8 cellular contexts compared by ENCODE assay signal in the genomic region with DNA sequence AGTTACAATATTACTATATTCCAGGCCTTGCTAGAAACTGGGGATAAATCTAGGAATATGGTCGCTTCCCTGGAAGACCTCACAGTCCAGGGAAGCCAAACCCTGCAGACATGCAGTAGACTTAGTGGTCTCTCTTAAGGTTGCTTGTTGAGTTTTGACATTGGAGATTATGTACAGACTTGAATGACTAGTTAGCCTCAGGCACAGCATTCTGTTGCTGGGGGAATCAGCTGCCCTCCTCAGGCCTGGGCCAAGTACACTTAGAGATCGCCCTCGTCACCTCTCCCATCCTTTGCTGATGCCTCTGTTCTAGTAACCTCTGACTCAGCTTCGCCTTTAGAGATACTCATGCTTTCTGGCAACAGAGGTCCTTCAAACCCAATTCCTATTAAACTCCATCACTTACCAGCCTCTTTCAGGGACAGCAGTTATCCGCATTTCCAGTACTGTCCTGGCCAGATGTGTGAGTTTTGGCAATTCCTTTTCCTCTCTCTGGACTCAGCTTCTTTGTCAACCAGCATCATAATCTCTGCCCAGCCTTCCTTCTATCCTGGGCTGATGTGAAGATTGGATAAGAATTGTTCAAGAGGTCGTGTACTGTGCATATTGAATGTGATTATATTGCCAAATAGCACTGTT. TPM values are rescaled to one million over a fixed set of nuclear protein-coding genes. Genes with fewer than 3 reads are reported as not detected.
DNase-seq lines count a peak whose midpoint lies in the region; TF ChIP-seq lines count a peak whose summit lies in the region.

No MANE protein-coding gene starts in this region.

- H3K27ac ChIP-seq in suprapubic skin: peak overlapping the region; percentile 95

- intact Hi-C loops in activated CD4-positive, alpha-beta memory T cell treated with anti-CD3 and anti-CD28 coated beads for 36 hours (cut with micrococcal nuclease): loop anchor here (2.0 kb wide), 2 partner anchors 72 to 110 kb away; no protein-coding TSS in a partner anchor

- H3K4me3 Mint-ChIP-seq in T-helper 2 cell treated with Interferon-gamma antibody and Interleukin-4, amounts not matched to agents 5 μg/mL and 100 μg/mL, for 36 hours: peak overlapping the region; percentile 97
- H3K4me3 Mint-ChIP-seq in activated CD4-positive, alpha-beta memory T cell treated with anti-CD3 and anti-CD28 coated beads for 36 hours: peak overlapping the region; percentile 93

- H3K27ac Mint-ChIP-seq in T-helper 2 cell treated with Interferon-gamma antibody and Interleukin-4, amounts not matched to agents 5 μg/mL and 100 μg/mL, for 36 hours: peak overlapping the region; percentile 99
- peak overlapping the region; percentile 100 for H3K27ac Mint-ChIP-seq in activated CD4-positive, alpha-beta memory T cell treated with anti-CD3 and anti-CD28 coated beads for 36 hours

- no peak for TF ChIP-seq EP300 in suprapubic skin (IDR thresholded peaks at IDR 0.05)

- CTCF ChIA-PET in activated CD4-positive, alpha-beta memory T cell treated with anti-CD3 and anti-CD28 coated beads for 36 hours (lab: Charles Lee): interaction anchor here (0.6 to 2.9 kb wide), 5 partner anchors 22 to 105 kb away, joined by 3 to 19 read pairs (median 5); no protein-coding TSS in a partner anchor

- peak overlapping the region; percentile 86 for H3K4me3 ChIP-seq in iPS-18c (ENCODE audit: insufficient read depth, low read depth, low read length)
- peak overlapping the region; percentile 55 for H3K4me3 ChIP-seq in suprapubic skin

- peaks cover 11% of the 10 kb centered on the region for H3K36me3 Mint-ChIP-seq in T-helper 2 cell treated with Interferon-gamma antibody and Interleukin-4, amounts not matched to agents 5 μg/mL and 100 μg/mL, for 36 hours (ENCODE audit: low read depth)
- H3K36me3 Mint-ChIP-seq in activated CD4-positive, alpha-beta memory T cell treated with anti-CD3 and anti-CD28 coated beads for 36 hours: peaks cover 7% of the 10 kb centered on the region

- peaks cover 19% of the 10 kb centered on the region for H3K4me1 ChIP-seq in suprapubic skin

- no peaks in the 10 kb centered on the region for H3K27me3 Mint-ChIP-seq in T-helper 2 cell treated with Interferon-gamma antibody and Interleukin-4, amounts not matched to agents 5 μg/mL and 100 μg/mL, for 36 hours (ENCODE audit: low read depth)
- no peaks in the 10 kb centered on the region for H3K27me3 Mint-ChIP-seq in activated CD4-positive, alpha-beta memory T cell treated with anti-CD3 and anti-CD28 coated beads for 36 hours

- H3K4me1 Mint-ChIP-seq in T-helper 2 cell treated with Interferon-gamma antibody and Interleukin-4, amounts not matched to agents 5 μg/mL and 100 μg/mL, for 36 hours (ENCODE audit: low read depth): peaks cover 21% of the 10 kb centered on the region
- peaks cover 18% of the 10 kb centered on the region for H3K4me1 Mint-ChIP-seq in activated CD4-positive, alpha-beta memory T cell treated with anti-CD3 and anti-CD28 coated beads for 36 hours (ENCODE audit: low read depth)

- TF ChIP-seq POLR2A in suprapubic skin (IDR thresholded peaks at IDR 0.05): no peak

- WGBS in suprapubic skin: 80% methylated on average over 6 of the region's 6 CpGs

- H3K9me3 ChIP-seq in iPS-18c (ENCODE audit: control insufficient read depth, insufficient read depth, low read length) (no peaks in the 10 kb centered on the region), suprapubic skin (no peaks in the 10 kb centered on the region)

- H3K36me3 ChIP-seq in suprapubic skin: peaks cover 16% of the 10 kb centered on the region

- no peak for DNase-seq in T-helper 2 cell treated with Interferon-gamma antibody and Interleukin-4, amounts not matched to agents 5 μg/mL and 100 μg/mL, for 36 hours (ENCODE audit: low spot score)
- no peak for DNase-seq in T-helper 2 cell
- DNase-seq in activated CD4-positive, alpha-beta memory T cell treated with anti-CD3 and anti-CD28 coated beads for 36 hours: peak; percentile 28
- DNase-seq in suprapubic skin (ENCODE audit: low spot score in 2 of 2): no peak
- DNase-seq in AML-193 (lab: John Stamatoyannopoulos, UW): no peak
- no peak for DNase-seq in central memory CD4-positive, alpha-beta T cell
- no peak for DNase-seq in iPS-NIHi7 (ENCODE audit: extremely low spot score)

- H3K9me3 Mint-ChIP-seq in T-helper 2 cell treated with Interferon-gamma antibody and Interleukin-4, amounts not matched to agents 5 μg/mL and 100 μg/mL, for 36 hours: no peaks in the 10 kb centered on the region
- H3K9me3 Mint-ChIP-seq in activated CD4-positive, alpha-beta memory T cell treated with anti-CD3 and anti-CD28 coated beads for 36 hours: no peaks in the 10 kb centered on the region

- no peak for TF ChIP-seq CTCF in suprapubic skin (IDR thresholded peaks at IDR 0.05)

- H3K27me3 ChIP-seq in suprapubic skin: no peaks in the 10 kb centered on the region

- POLR2A ChIA-PET in activated CD4-positive, alpha-beta memory T cell treated with anti-CD3 and anti-CD28 coated beads for 36 hours (lab: Charles Lee): interaction anchor here (1.2 to 1.9 kb wide), 4 partner anchors 9 to 185 kb away, joined by 4 to 9 read pairs (median 5); partner anchors contain the start of genes RNF121 and XNDC1N

RNA-seq across cellular contexts. Expression of gene ANAPC15, which starts 0.8 kb away (rescaled TPM):
- 10 to 100 TPM; 62.6 to 64.2 TPM for total RNA-seq in activated CD4-positive, alpha-beta memory T cell treated with anti-CD3 and anti-CD28 coated beads for 36 hours
- 10 to 100 TPM; 20.6 to 32.1 (median 25.6) TPM for total RNA-seq in suprapubic skin

RNA-seq across cellular contexts. Expression of gene TOMT, which starts 7.6 kb away (rescaled TPM):
- not detected for total RNA-seq in activated CD4-positive, alpha-beta memory T cell treated with anti-CD3 and anti-CD28 coated beads for 36 hours
- not detected for total RNA-seq in suprapubic skin

RNA-seq across cellular contexts. Expression of gene LAMTOR1, which starts 10.2 kb away (rescaled TPM):
- 10 to 100 TPM; 54.3 to 56.2 TPM for total RNA-seq in activated CD4-positive, alpha-beta memory T cell treated with anti-CD3 and anti-CD28 coated beads for 36 hours
- 100 to 1,000 TPM in 2 of 4 donors, 10 to 100 TPM in 2; 64.5 to 111 (median 101) TPM for total RNA-seq in suprapubic skin

RNA-seq across cellular contexts. Expression of gene FOLR3, which starts 22.2 kb away (rescaled TPM):
- total RNA-seq in activated CD4-positive, alpha-beta memory T cell treated with anti-CD3 and anti-CD28 coated beads for 36 hours: not detected
- total RNA-seq in suprapubic skin: not detected

RNA-seq across cellular contexts. Expression of gene LRRC51, which starts 32.6 kb away (rescaled TPM):
- 1 to 10 TPM; 8.3 to 8.5 TPM for total RNA-seq in activated CD4-positive, alpha-beta memory T cell treated with anti-CD3 and anti-CD28 coated beads for 36 hours
- total RNA-seq in suprapubic skin: 1 to 10 TPM; 3.7 to 9.9 (median 6.6) TPM
